ENCODE assay signal across 1 cellular context in the genomic region with DNA sequence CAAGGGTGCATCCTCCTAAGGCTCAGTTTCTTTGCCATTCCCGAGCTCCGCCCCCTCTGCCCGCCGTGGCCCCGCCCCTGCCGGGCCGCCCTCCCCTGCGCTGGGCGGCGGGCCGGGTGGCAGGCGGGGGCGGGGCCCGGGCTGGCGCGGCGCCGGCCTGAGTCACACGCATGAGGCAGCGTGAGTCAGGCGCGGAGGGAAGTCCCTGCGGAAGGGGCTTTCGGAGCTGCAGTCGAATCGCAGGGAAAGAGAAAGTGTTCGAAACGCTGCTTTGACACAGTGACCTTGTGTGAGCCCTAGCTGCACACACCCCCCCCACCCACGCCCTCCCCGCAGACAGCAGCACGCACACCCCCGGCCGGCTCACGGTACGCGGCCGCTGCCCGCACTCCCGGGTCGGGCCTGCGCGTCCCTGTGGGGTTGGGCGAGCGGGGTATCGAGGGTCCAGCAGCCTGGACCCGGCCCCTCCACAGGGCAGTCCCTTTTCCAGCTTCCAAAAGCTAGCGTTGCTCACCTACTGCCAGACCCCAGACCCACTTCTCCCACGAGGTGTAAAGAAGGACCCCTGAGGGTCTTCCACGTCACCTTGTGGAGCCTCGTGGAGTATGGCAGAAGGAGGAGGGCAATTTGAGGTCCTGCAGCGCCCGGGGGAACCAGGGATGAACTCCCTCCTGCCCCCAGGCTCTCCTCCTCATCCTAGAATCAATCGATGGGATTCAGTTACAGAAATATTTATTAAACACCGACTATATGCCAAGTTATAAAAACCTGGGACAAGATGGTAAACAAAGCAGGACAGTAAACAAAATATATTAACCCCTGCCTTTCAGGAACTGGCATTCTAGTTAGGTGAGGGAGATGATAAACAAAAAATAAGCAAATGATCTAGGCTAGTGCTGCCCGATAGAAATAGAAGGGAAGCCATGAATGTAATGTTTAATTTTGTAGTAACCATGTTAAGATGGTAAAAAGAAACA.
TF ChIP-seq lines count a peak whose summit lies in the region.

No MANE protein-coding gene starts in this region.

TF ChIP-seq in HepG2, 621 proteins besides CTCF, POLR2A, EP300 and RAD21 (continued from another document):
- TF ChIP-seq, protein P1, sequence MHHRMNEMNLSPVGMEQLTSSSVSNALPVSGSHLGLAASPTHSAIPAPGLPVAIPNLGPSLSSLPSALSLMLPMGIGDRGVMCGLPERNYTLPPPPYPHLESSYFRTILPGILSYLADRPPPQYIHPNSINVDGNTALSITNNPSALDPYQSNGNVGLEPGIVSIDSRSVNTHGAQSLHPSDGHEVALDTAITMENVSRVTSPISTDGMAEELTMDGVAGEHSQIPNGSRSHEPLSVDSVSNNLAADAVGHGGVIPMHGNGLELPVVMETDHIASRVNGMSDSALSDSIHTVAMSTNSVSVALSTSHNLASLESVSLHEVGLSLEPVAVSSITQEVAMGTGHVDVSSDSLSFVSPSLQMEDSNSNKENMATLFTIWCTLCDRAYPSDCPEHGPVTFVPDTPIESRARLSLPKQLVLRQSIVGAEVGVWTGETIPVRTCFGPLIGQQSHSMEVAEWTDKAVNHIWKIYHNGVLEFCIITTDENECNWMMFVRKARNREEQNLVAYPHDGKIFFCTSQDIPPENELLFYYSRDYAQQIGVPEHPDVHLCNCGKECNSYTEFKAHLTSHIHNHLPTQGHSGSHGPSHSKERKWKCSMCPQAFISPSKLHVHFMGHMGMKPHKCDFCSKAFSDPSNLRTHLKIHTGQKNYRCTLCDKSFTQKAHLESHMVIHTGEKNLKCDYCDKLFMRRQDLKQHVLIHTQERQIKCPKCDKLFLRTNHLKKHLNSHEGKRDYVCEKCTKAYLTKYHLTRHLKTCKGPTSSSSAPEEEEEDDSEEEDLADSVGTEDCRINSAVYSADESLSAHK (CRISPR knock-in tag; IDR thresholded peaks at IDR 0.05; ENCODE audit: borderline replicate concordance): no peak
- TF ChIP-seq, protein P2, sequence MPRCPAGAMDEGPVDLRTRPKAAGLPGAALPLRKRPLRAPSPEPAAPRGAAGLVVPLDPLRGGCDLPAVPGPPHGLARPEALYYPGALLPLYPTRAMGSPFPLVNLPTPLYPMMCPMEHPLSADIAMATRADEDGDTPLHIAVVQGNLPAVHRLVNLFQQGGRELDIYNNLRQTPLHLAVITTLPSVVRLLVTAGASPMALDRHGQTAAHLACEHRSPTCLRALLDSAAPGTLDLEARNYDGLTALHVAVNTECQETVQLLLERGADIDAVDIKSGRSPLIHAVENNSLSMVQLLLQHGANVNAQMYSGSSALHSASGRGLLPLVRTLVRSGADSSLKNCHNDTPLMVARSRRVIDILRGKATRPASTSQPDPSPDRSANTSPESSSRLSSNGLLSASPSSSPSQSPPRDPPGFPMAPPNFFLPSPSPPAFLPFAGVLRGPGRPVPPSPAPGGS (CRISPR knock-in tag; IDR thresholded peaks at IDR 0.05): no peak; the same call in 1 of the 2 replicates
- TF ChIP-seq, protein P3, sequence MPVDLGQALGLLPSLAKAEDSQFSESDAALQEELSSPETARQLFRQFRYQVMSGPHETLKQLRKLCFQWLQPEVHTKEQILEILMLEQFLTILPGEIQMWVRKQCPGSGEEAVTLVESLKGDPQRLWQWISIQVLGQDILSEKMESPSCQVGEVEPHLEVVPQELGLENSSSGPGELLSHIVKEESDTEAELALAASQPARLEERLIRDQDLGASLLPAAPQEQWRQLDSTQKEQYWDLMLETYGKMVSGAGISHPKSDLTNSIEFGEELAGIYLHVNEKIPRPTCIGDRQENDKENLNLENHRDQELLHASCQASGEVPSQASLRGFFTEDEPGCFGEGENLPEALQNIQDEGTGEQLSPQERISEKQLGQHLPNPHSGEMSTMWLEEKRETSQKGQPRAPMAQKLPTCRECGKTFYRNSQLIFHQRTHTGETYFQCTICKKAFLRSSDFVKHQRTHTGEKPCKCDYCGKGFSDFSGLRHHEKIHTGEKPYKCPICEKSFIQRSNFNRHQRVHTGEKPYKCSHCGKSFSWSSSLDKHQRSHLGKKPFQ (CRISPR knock-in tag; IDR thresholded peaks at IDR 0.05; ENCODE audit: insufficient replicate concordance): peak; percentile 27
- TF ChIP-seq NPAS2 (CRISPR knock-in tag; IDR thresholded peaks at IDR 0.05; ENCODE audit: borderline replicate concordance) (no peak), TBP (CRISPR knock-in tag; IDR thresholded peaks at IDR 0.05) (no peak)
